In the genomic region with DNA sequence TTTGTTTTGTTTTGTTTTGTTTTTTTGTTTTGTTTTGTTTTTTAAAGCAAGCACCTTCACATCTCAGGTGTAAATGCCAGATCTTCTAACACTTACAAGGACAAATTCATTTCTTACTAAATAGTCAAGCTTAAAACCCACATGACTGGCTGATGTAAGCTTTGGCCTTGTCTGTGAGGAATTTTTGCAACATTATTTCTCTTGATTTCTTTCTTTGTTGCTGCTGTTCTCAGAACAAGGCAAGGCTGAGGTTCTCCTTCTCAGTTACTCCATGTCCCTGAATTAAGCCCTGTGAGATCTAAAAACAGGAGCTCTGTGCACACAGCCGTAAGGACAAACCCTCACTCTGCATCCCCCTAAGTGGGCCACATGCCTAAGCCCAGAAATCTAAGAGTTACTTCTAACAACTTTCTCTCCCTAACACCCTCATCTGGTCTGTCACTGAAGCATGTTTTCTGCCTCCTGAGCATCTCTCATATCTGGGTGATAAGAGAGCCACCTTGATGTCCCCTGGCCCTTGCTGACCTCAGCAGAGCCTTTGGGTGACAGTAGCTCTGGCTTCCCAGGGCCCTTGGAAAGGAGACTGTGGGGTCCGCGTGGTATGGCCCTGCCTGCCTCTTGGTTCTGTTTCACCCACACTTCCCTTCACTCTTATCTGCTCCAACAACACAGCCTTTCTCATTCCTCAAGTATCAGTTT, we compare ENCODE assay signal across 19 cellular contexts.
DNase-seq lines count a peak whose midpoint lies in the region; ATAC-seq and TF ChIP-seq lines count a peak whose summit lies in the region.
"Had no signal": no experiment of that assay in that cellular context is flagged by ENCODE, and none has a peak within 500 bp of the region (broad histone marks: within the 10 kb centered on the region; RNA-seq: fewer than 3 reads in every experiment).

No MANE protein-coding gene starts in this region.

- H3K9me3 ChIP-seq in Peyer's patch (no peaks in the 10 kb centered on the region), esophagus (ENCODE audit: control insufficient read depth in 2 of 2, insufficient read depth in 1 of 2, low read depth in 1 of 2, low read length in 1 of 2) (peaks cover 0 to 4% of the 10 kb centered on the region in 2 donors), suprapubic skin (no peaks in the 10 kb centered on the region)
- H3K9me3 ChIP-seq: gastrocnemius medialis had no signal

- H3K4me1 ChIP-seq in Peyer's patch (peaks cover 0 to 26% (median 0%) of the 10 kb centered on the region in 4 donors), esophagus (ENCODE audit: control insufficient read depth in 2 of 2, insufficient read depth in 2 of 2, low read length in 1 of 2) (peaks cover 2 to 5% of the 10 kb centered on the region in 2 donors), suprapubic skin (peaks cover 23% of the 10 kb centered on the region)

- DNase-seq in Peyer's patch (no peak), iris pigment epithelial cell (ENCODE audit: low read depth) (peak; percentile 58), suprapubic skin (ENCODE audit: low spot score in 2 of 2) (no peak), posterior vena cava (ENCODE audit: low spot score) (no peak), activated T-cell treated with anti-CD3 and anti-CD28 coated beads for 4 hours (no peak)
- DNase-seq: activated CD4-positive, alpha-beta memory T cell treated with anti-CD3 and anti-CD28 coated beads for 36 hours; anterior cingulate cortex; gastrocnemius medialis; KG1; NCI-H1105; NCI-H82; posterior cingulate gyrus; stimulated activated naive CD8-positive, alpha-beta T cell treated with anti-CD3 and anti-CD28 coated beads, Interleukin-15, amount 100 ng/mL, for 72 hours; SW 1271 had no signal

- no peak for TF ChIP-seq EP300 in suprapubic skin (IDR thresholded peaks at IDR 0.05)

- H3K36me3 ChIP-seq in Peyer's patch (peaks cover 0 to 4% (median 0%) of the 10 kb centered on the region in 3 donors), esophagus (ENCODE audit: control insufficient read depth in 2 of 2, insufficient read depth in 2 of 2, low read length in 1 of 2) (no peaks in the 10 kb centered on the region), suprapubic skin (no peaks in the 10 kb centered on the region)
- H3K36me3 ChIP-seq: gastrocnemius medialis had no signal

- no peak for ATAC-seq in HG02852 (IDR thresholded peaks at IDR 0.05; ENCODE audit: unreplicated experiment)
- ATAC-seq in HG02763 (IDR thresholded peaks at IDR 0.05; ENCODE audit: unreplicated experiment), result no peak
- ATAC-seq: gastrocnemius medialis; Panc1; stimulated activated naive CD8-positive, alpha-beta T cell treated with anti-CD3 and anti-CD28 coated beads, Interleukin-15, amount 100 ng/mL, for 72 hours had no signal

- intact Hi-C loops in posterior vena cava (cut with DNase I), result no loop called here

- WGBS in esophagus, 2 donors, result 85 to 89% methylated on average over 3 of the region's 3 CpGs
- WGBS in suprapubic skin, result 91% methylated on average over 3 of the region's 3 CpGs

- no peak for TF ChIP-seq CTCF in Peyer's patch (IDR thresholded peaks at IDR 0.05)
- TF ChIP-seq CTCF in suprapubic skin (IDR thresholded peaks at IDR 0.05), result no peak

- H3K27ac ChIP-seq in Peyer's patch (peak overlapping the region in 3 of 4 donors; percentile 7 to 40 (median 15)), esophagus (ENCODE audit: low read depth in 2 of 2, low read length in 1 of 2) (peak overlapping the region; percentile 41 to 59), suprapubic skin (peak overlapping the region; percentile 50)
- H3K27ac ChIP-seq: HL-60 had no signal

- H3K4me3 ChIP-seq in Peyer's patch (no peak overlapping the region), esophagus (ENCODE audit: low read depth in 1 of 2, low read length in 2 of 2) (no peak overlapping the region), suprapubic skin (no peak overlapping the region)
- H3K4me3 ChIP-seq: gastrocnemius medialis had no signal

- H3K27me3 ChIP-seq in Peyer's patch (no peaks in the 10 kb centered on the region), esophagus (ENCODE audit: control insufficient read depth in 1 of 2, insufficient read depth in 2 of 2, low read length in 2 of 2) (no peaks in the 10 kb centered on the region), suprapubic skin (no peaks in the 10 kb centered on the region)
- H3K27me3 ChIP-seq: gastrocnemius medialis had no signal

- TF ChIP-seq POLR2A in Peyer's patch (IDR thresholded peaks at IDR 0.05) (no peak), suprapubic skin (IDR thresholded peaks at IDR 0.05) (no peak)
